In the genomic region with DNA sequence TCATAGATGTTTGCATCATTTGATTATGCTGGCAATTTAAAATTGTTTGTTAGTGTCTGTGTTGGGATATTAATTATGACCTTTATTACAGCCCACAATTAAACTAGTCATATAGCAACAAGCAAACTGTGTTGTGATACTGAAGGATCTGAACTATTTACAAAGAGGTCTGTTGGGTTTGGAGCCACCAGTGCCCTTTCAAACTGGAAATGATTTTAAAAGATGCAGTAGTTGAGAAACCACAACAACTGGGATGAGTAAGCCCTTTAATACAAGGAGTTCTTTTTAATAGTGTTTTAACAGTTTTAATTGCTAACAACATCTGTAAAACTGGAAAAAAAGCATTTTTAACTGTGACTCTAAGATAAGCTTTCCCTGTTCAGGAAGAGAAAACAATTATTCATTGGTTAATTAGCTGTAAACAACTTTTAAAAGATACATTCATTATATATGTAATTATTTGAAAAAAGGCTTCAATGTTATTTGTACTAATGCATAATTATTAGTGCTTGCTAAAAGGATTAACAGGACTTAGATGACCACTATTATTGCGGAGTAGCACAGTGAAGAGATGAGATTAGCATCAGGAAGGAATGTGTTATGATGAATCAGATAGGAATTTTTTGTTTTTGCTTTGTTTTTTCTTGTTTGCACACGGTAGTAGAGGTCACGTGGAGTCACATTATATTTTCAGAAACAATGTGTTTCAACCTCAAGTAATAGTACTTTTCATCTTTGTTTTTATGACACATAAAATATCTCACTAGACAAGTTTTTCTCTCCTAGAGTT, we compare ENCODE assay signal across 15 cellular contexts.
DNase-seq lines count a peak whose midpoint lies in the region; ATAC-seq and TF ChIP-seq lines count a peak whose summit lies in the region.
"Had no signal": no experiment of that assay in that cellular context is flagged by ENCODE, and none has a peak within 500 bp of the region (broad histone marks: within the 10 kb centered on the region; RNA-seq: fewer than 3 reads in every experiment).

No MANE protein-coding gene starts in this region.

- H3K9me3 Mint-ChIP-seq in stimulated activated effector memory CD8-positive, alpha-beta T cell treated with anti-CD3 and anti-CD28 coated beads, Interleukin-12 subunit alpha, Interleukin-12 subunit beta, amount 100 ng/mL, for 72 hours, result no peaks in the 10 kb centered on the region
- H3K9me3 Mint-ChIP-seq: activated T-cell treated with anti-CD3 and anti-CD28 coated beads, Interleukin-2, amount 50 U/mL, for 4 hours; CD4-positive, CD25-positive, alpha-beta regulatory T cell; stimulated activated memory B cell treated with anti-CD40 and anti-IgM and Interleukin-4, amounts not matched to agents 10 μg/mL and 1 μg/mL and 100 μg/mL, for 72 hours had no signal

- no peak for ATAC-seq in HG03135 (IDR thresholded peaks at IDR 0.05; ENCODE audit: unreplicated experiment)
- no peak for ATAC-seq in HG02885 (IDR thresholded peaks at IDR 0.05; ENCODE audit: poor library complexity, unreplicated experiment)
- no peak for ATAC-seq in stimulated activated effector memory CD8-positive, alpha-beta T cell treated with anti-CD3 and anti-CD28 coated beads, Interleukin-12 subunit alpha, Interleukin-12 subunit beta, amount 100 ng/mL, for 72 hours
- ATAC-seq: activated T-cell treated with anti-CD3 and anti-CD28 coated beads, Interleukin-2, amount 50 U/mL, for 4 hours; gastroesophageal sphincter; stimulated activated memory B cell treated with anti-CD40 and anti-IgM and Interleukin-4, amounts not matched to agents 10 μg/mL and 1 μg/mL and 100 μg/mL, for 72 hours had no signal

- H3K56ac ChIP-seq in mesendoderm (ENCODE audit: low read length), result no peak overlapping the region

- TF ChIP-seq CTCF in choroid plexus epithelial cell (conservative IDR thresholded peaks at IDR 0.05; ENCODE audit: low read depth, low read length) (no peak), ovary (IDR thresholded peaks at IDR 0.05) (no peak)

- DNase-seq in Daoy (ENCODE audit: low read depth) (peak; percentile 14), NCI-H146 (lab: John Stamatoyannopoulos, UW) (peak; percentile 3), choroid plexus epithelial cell (ENCODE audit: low read depth) (peak; percentile 88), mesendoderm (peak; percentile 81), ovary (no peak)
- no peak for DNase-seq in stimulated activated effector memory CD8-positive, alpha-beta T cell treated with anti-CD3 and anti-CD28 coated beads, Interleukin-12 subunit alpha, Interleukin-12 subunit beta, amount 100 ng/mL, for 72 hours (ENCODE audit: low spot score in 2 of 2)
- DNase-seq: activated T-cell treated with anti-CD3 and anti-CD28 coated beads, Interleukin-2, amount 50 U/mL, for 4 hours; CD4-positive, CD25-positive, alpha-beta regulatory T cell; NCI-H510A; occipital lobe; stimulated activated CD4-positive, alpha-beta T cell treated with anti-CD3 and anti-CD28 coated beads, Interleukin-1b, Interleukin-23, amount 100 ng/mL, for 48 hours had no signal

- no peak for TF ChIP-seq EP300 in ovary (IDR thresholded peaks at IDR 0.05)

- intact Hi-C loops in ovary (cut with DNase I), result no loop called here

- H2BK5ac ChIP-seq in mesendoderm (ENCODE audit: low read length), result no peak overlapping the region

- H3K27ac ChIP-seq in mesendoderm (ENCODE audit: low read depth, low read length) (no peak overlapping the region), ovary (no peak overlapping the region)
- H3K27ac ChIP-seq: gastroesophageal sphincter had no signal

- no peak overlapping the region for H4K8ac ChIP-seq in mesendoderm (ENCODE audit: low read depth, low read length)

- no peak overlapping the region for H4K5ac ChIP-seq in mesendoderm (ENCODE audit: low read length)

- H3K27ac Mint-ChIP-seq in stimulated activated effector memory CD8-positive, alpha-beta T cell treated with anti-CD3 and anti-CD28 coated beads, Interleukin-12 subunit alpha, Interleukin-12 subunit beta, amount 100 ng/mL, for 72 hours, result no peak overlapping the region
- H3K27ac Mint-ChIP-seq: CD4-positive, CD25-positive, alpha-beta regulatory T cell; stimulated activated memory B cell treated with anti-CD40 and anti-IgM and Interleukin-4, amounts not matched to agents 10 μg/mL and 1 μg/mL and 100 μg/mL, for 72 hours had no signal

- no peak for TF ChIP-seq POLR2A in ovary (IDR thresholded peaks at IDR 0.05)

- H3K4me3 ChIP-seq in choroid plexus epithelial cell (ENCODE audit: low read depth, low read length) (no peak overlapping the region), mesendoderm (ENCODE audit: low read length) (no peak overlapping the region), ovary (no peak overlapping the region)
- H3K4me3 ChIP-seq: gastroesophageal sphincter had no signal

- H2BK15ac ChIP-seq in mesendoderm (replicated peaks; ENCODE audit: low read depth), result no peak overlapping the region

- no peak overlapping the region for H3K4me2 ChIP-seq in mesendoderm (ENCODE audit: low read length)

- H3K27me3 ChIP-seq in mesendoderm (ENCODE audit: insufficient read depth, low read length, poor library complexity), result no peaks in the 10 kb centered on the region
- H3K27me3 ChIP-seq in ovary, result no peaks in the 10 kb centered on the region
- H3K27me3 ChIP-seq: gastroesophageal sphincter had no signal

- no peaks in the 10 kb centered on the region for H3K4me1 Mint-ChIP-seq in stimulated activated effector memory CD8-positive, alpha-beta T cell treated with anti-CD3 and anti-CD28 coated beads, Interleukin-12 subunit alpha, Interleukin-12 subunit beta, amount 100 ng/mL, for 72 hours
- H3K4me1 Mint-ChIP-seq: CD4-positive, CD25-positive, alpha-beta regulatory T cell; stimulated activated memory B cell treated with anti-CD40 and anti-IgM and Interleukin-4, amounts not matched to agents 10 μg/mL and 1 μg/mL and 100 μg/mL, for 72 hours had no signal

- no peaks in the 10 kb centered on the region for H3K79me2 ChIP-seq in mesendoderm (ENCODE audit: control insufficient read depth, insufficient read depth, low read length)

- H3K4me3 Mint-ChIP-seq in stimulated activated effector memory CD8-positive, alpha-beta T cell treated with anti-CD3 and anti-CD28 coated beads, Interleukin-12 subunit alpha, Interleukin-12 subunit beta, amount 100 ng/mL, for 72 hours, result no peak overlapping the region
- H3K4me3 Mint-ChIP-seq: activated T-cell treated with anti-CD3 and anti-CD28 coated beads, Interleukin-2, amount 50 U/mL, for 4 hours; CD4-positive, CD25-positive, alpha-beta regulatory T cell; stimulated activated memory B cell treated with anti-CD40 and anti-IgM and Interleukin-4, amounts not matched to agents 10 μg/mL and 1 μg/mL and 100 μg/mL, for 72 hours had no signal

- H3K79me1 ChIP-seq in mesendoderm (ENCODE audit: low read length), result no peaks in the 10 kb centered on the region

- H3K9me3 ChIP-seq in ovary, result no peaks in the 10 kb centered on the region
- H3K9me3 ChIP-seq: gastroesophageal sphincter had no signal

- H3K18ac ChIP-seq in mesendoderm (ENCODE audit: low read length), result no peak overlapping the region

- no peak overlapping the region for H3K23ac ChIP-seq in mesendoderm (ENCODE audit: low read length)

- no peaks in the 10 kb centered on the region for H3K36me3 Mint-ChIP-seq in stimulated activated effector memory CD8-positive, alpha-beta T cell treated with anti-CD3 and anti-CD28 coated beads, Interleukin-12 subunit alpha, Interleukin-12 subunit beta, amount 100 ng/mL, for 72 hours
- H3K36me3 Mint-ChIP-seq: CD4-positive, CD25-positive, alpha-beta regulatory T cell; stimulated activated memory B cell treated with anti-CD40 and anti-IgM and Interleukin-4, amounts not matched to agents 10 μg/mL and 1 μg/mL and 100 μg/mL, for 72 hours had no signal

- peaks cover 2% of the 10 kb centered on the region for H3K4me1 ChIP-seq in mesendoderm (ENCODE audit: control insufficient read depth, low read depth, low read length)
- no peaks in the 10 kb centered on the region for H3K4me1 ChIP-seq in ovary (ENCODE audit: insufficient read depth)
- H3K4me1 ChIP-seq: gastroesophageal sphincter had no signal

- H3K9ac ChIP-seq in mesendoderm (ENCODE audit: low read length), result no peak overlapping the region

- H2AK5ac ChIP-seq in mesendoderm (ENCODE audit: low read length), result no peak overlapping the region

- no peak overlapping the region for H3K4ac ChIP-seq in mesendoderm (ENCODE audit: low read depth, low read length)

- H3K36me3 ChIP-seq in mesendoderm (ENCODE audit: control insufficient read depth, insufficient read depth, low read length), result no peaks in the 10 kb centered on the region
- no peaks in the 10 kb centered on the region for H3K36me3 ChIP-seq in ovary
- H3K36me3 ChIP-seq: gastroesophageal sphincter had no signal

- H2BK120ac ChIP-seq in mesendoderm (ENCODE audit: low read depth, low read length), result no peak overlapping the region

- no CpG with 5 or more reads among the region's 3 CpGs for WGBS in mesendoderm (ENCODE audit: extremely low coverage, insufficient coverage, low lambda C conversion rate)
- WGBS in ovary, 3 donors, result 32 to 47% (median 44%) methylated on average over 3 of the region's 3 CpGs

Comparison
In these comparisons a context has a peak if more than half of its experiments do, and no peak if none do; other contexts are left out.
1. DNase-seq: peak in Daoy (single experiment), NCI-H146 (single experiment), choroid plexus epithelial cell (single experiment) and mesendoderm (single experiment); none in ovary (0 of 5) and stimulated activated effector memory CD8-positive, alpha-beta T cell treated with anti-CD3 and anti-CD28 coated beads, Interleukin-12 subunit alpha, Interleukin-12 subunit beta, amount 100 ng/mL, for 72 hours (0 of 2).